12 cellular contexts compared by ENCODE assay signal in genomic region chr10:97490592-97490991, GRCh38. TPM values are rescaled to one million over a fixed set of nuclear protein-coding genes. Genes with fewer than 3 reads are reported as not detected.
DNase-seq lines count a peak whose midpoint lies in the region; ATAC-seq lines count a peak whose summit lies in the region.
"Had no signal": no experiment of that assay in that cellular context is flagged by ENCODE, and none has a peak within 500 bp of the region (broad histone marks: within the 10 kb centered on the region; RNA-seq: fewer than 3 reads in every experiment).

No MANE protein-coding gene starts in this region.

- no peak overlapping the region for H2BK15ac ChIP-seq in mesenchymal stem cell (ENCODE audit: low read depth, poor library complexity, severe bottlenecking)

- no peaks in the 10 kb centered on the region for H3K9me3 Mint-ChIP-seq in activated CD4-positive, alpha-beta T cell treated with anti-CD3 and anti-CD28 coated beads, Interleukin-2, amount 10 ng/mL, durations not matched to agents 24 days and 14 days
- H3K9me3 Mint-ChIP-seq: central memory CD8-positive, alpha-beta T cell had no signal

- H3K9ac ChIP-seq in mesenchymal stem cell (ENCODE audit: low read length), result peak overlapping the region; percentile 14

- no peak overlapping the region for H4K91ac ChIP-seq in mesenchymal stem cell (ENCODE audit: low read length)

- no peak overlapping the region for H2BK120ac ChIP-seq in mesenchymal stem cell (ENCODE audit: low read depth, low read length)

- H3K27ac ChIP-seq in caudate nucleus (ENCODE audit: low read depth, low read length) (peak overlapping the region; percentile 80), mesenchymal stem cell (ENCODE audit: low read length, poor library complexity, severe bottlenecking) (no peak overlapping the region)
- H3K27ac ChIP-seq: prostate gland had no signal

- H2AK5ac ChIP-seq in mesenchymal stem cell (ENCODE audit: low read length, severe bottlenecking), result no peak overlapping the region

- peak overlapping the region; percentile 12 for H3K27ac Mint-ChIP-seq in activated CD4-positive, alpha-beta T cell treated with anti-CD3 and anti-CD28 coated beads, Interleukin-2, amount 10 ng/mL, durations not matched to agents 24 days and 14 days

- H2BK5ac ChIP-seq in mesenchymal stem cell (ENCODE audit: low read depth, low read length, poor library complexity, severe bottlenecking), result no peak overlapping the region

- H3K18ac ChIP-seq in mesenchymal stem cell (ENCODE audit: low read depth in 1 of 2, low read length in 2 of 2), result no peak overlapping the region

- ATAC-seq in GM19351 (IDR thresholded peaks at IDR 0.05; ENCODE audit: unreplicated experiment), result no peak

- H2BK12ac ChIP-seq in mesenchymal stem cell (ENCODE audit: low read length in 2 of 2), result no peak overlapping the region

- peaks cover 32% of the 10 kb centered on the region for H3K36me3 Mint-ChIP-seq in activated CD4-positive, alpha-beta T cell treated with anti-CD3 and anti-CD28 coated beads, Interleukin-2, amount 10 ng/mL, durations not matched to agents 24 days and 14 days (ENCODE audit: low read depth)

- H3K4me1 Mint-ChIP-seq in activated CD4-positive, alpha-beta T cell treated with anti-CD3 and anti-CD28 coated beads, Interleukin-2, amount 10 ng/mL, durations not matched to agents 24 days and 14 days, result peaks cover 35% of the 10 kb centered on the region

- intact Hi-C loops in activated CD4-positive, alpha-beta T cell treated with anti-CD3 and anti-CD28 coated beads, Interleukin-2, amount 10 ng/mL, durations not matched to agents 24 days and 14 days (cut with micrococcal nuclease), result loop anchor here (10.0 kb wide), 1 partner anchor 656 kb away; the partner anchor contains the start of gene LCOR

- H2AFZ ChIP-seq in mesenchymal stem cell (ENCODE audit: low read depth, low read length), result no peak overlapping the region

- H3K27me3 Mint-ChIP-seq in activated CD4-positive, alpha-beta T cell treated with anti-CD3 and anti-CD28 coated beads, Interleukin-2, amount 10 ng/mL, durations not matched to agents 24 days and 14 days, result no peaks in the 10 kb centered on the region
- H3K27me3 Mint-ChIP-seq: central memory CD8-positive, alpha-beta T cell had no signal

- DNase-seq in activated CD4-positive, alpha-beta T cell treated with anti-CD3 and anti-CD28 coated beads, Interleukin-2, amount 10 ng/mL, durations not matched to agents 24 days and 14 days, result no peak
- DNase-seq in activated CD4-positive, alpha-beta T cell treated with anti-CD3 and anti-CD28 coated beads for 4 hours, result no peak
- peak in 44 of 61 donors; percentile 8 to 66 (median 40) for DNase-seq in caudate nucleus (lab: John Stamatoyannopoulos, UW)
- no peak for DNase-seq in mesenchymal stem cell
- peak; percentile 76 for DNase-seq in superior temporal gyrus (ENCODE audit: extremely low spot score)
- no peak for DNase-seq in HuH-7.5 (ENCODE audit: low spot score)
- no peak for DNase-seq in SKM-1 treated with dmso at 0.1 percent for 144 hours (lab: John Stamatoyannopoulos, UW; ENCODE audit: unreplicated experiment)
- DNase-seq: GDM1, NCI-H187 had no signal

- H3K79me1 ChIP-seq in mesenchymal stem cell (replicated peaks; ENCODE audit: low read length, poor library complexity, severe bottlenecking), result no peaks in the 10 kb centered on the region

- H3K4ac ChIP-seq in mesenchymal stem cell (ENCODE audit: low read depth in 1 of 2, low read length in 2 of 2), result no peak overlapping the region

- no peak overlapping the region for H3K4me2 ChIP-seq in mesenchymal stem cell (ENCODE audit: low read length, poor library complexity, severe bottlenecking)

- peaks cover 17% of the 10 kb centered on the region for H3K4me1 ChIP-seq in mesenchymal stem cell (ENCODE audit: control insufficient read depth, insufficient read depth, low read depth, low read length)

- peaks cover 5 to 10% of the 10 kb centered on the region in 2 experiments for H3K36me3 ChIP-seq in mesenchymal stem cell (ENCODE audit: control insufficient read depth in 1 of 2, insufficient read depth in 2 of 2, low read depth in 1 of 2, low read length in 2 of 2)
- H3K36me3 ChIP-seq: prostate gland had no signal

- no peak overlapping the region for H4K8ac ChIP-seq in mesenchymal stem cell (ENCODE audit: low read length)

- H3K9me3 ChIP-seq in mesenchymal stem cell (ENCODE audit: control insufficient read depth, low read length), result no peaks in the 10 kb centered on the region
- H3K9me3 ChIP-seq: prostate gland had no signal

- no peak overlapping the region for H3K4me3 ChIP-seq in mesenchymal stem cell (ENCODE audit: insufficient read depth in 1 of 2, low read depth in 1 of 2, low read length in 2 of 2)
- H3K4me3 ChIP-seq: prostate gland had no signal

- H3K23ac ChIP-seq in mesenchymal stem cell (ENCODE audit: low read length in 2 of 2), result no peak overlapping the region

- no peak overlapping the region for H3K4me3 Mint-ChIP-seq in activated CD4-positive, alpha-beta T cell treated with anti-CD3 and anti-CD28 coated beads, Interleukin-2, amount 10 ng/mL, durations not matched to agents 24 days and 14 days
- H3K4me3 Mint-ChIP-seq: central memory CD8-positive, alpha-beta T cell had no signal

- no peaks in the 10 kb centered on the region for H3K27me3 ChIP-seq in mesenchymal stem cell (ENCODE audit: control insufficient read depth in 1 of 2, insufficient read depth in 1 of 2, low read length in 2 of 2)

- H3K14ac ChIP-seq in mesenchymal stem cell (ENCODE audit: low read length in 2 of 2), result no peak overlapping the region

- WGBS in mesenchymal stem cell, result 88% methylated on average over 2 of the region's 2 CpGs

RNA-seq across cellular contexts. Expression of gene MMS19, which starts 7.6 kb away (rescaled TPM):
- 100 and 103 TPM in 2 replicates for total RNA-seq in activated CD4-positive, alpha-beta T cell treated with anti-CD3 and anti-CD28 coated beads, Interleukin-2, amount 10 ng/mL, durations not matched to agents 24 days and 14 days
- 64.0 TPM for polyA plus RNA-seq in mesenchymal stem cell (2013, experiment 1 of 2)
- 64.3 TPM for polyA plus RNA-seq in mesenchymal stem cell (2013, experiment 2 of 2)

RNA-seq across cellular contexts. Expression of gene UBTD1, which starts 8.1 kb away (rescaled TPM):
- 1.8 and 2.1 TPM in 2 replicates for total RNA-seq in activated CD4-positive, alpha-beta T cell treated with anti-CD3 and anti-CD28 coated beads, Interleukin-2, amount 10 ng/mL, durations not matched to agents 24 days and 14 days
- 29.3 TPM for polyA plus RNA-seq in mesenchymal stem cell (2013, experiment 1 of 2)
- polyA plus RNA-seq in mesenchymal stem cell (2013, experiment 2 of 2), result 29.9 TPM

RNA-seq across cellular contexts. Expression of gene ZDHHC16, which starts 44.6 kb away (rescaled TPM):
- 42.9 and 43.1 TPM in 2 replicates for total RNA-seq in activated CD4-positive, alpha-beta T cell treated with anti-CD3 and anti-CD28 coated beads, Interleukin-2, amount 10 ng/mL, durations not matched to agents 24 days and 14 days
- polyA plus RNA-seq in mesenchymal stem cell (2013, experiment 1 of 2), result 38.8 TPM
- 39.7 TPM for polyA plus RNA-seq in mesenchymal stem cell (2013, experiment 2 of 2)

RNA-seq across cellular contexts. Expression of gene EXOSC1, which starts 44.8 kb away (rescaled TPM):
- total RNA-seq in activated CD4-positive, alpha-beta T cell treated with anti-CD3 and anti-CD28 coated beads, Interleukin-2, amount 10 ng/mL, durations not matched to agents 24 days and 14 days, result 57.9 and 59.8 TPM in 2 replicates
- 60.5 TPM for polyA plus RNA-seq in mesenchymal stem cell (2013, experiment 1 of 2)
- 56.7 TPM for polyA plus RNA-seq in mesenchymal stem cell (2013, experiment 2 of 2)

Comparison
In these comparisons a context has a peak if more than half of its experiments do, and no peak if none do; other contexts are left out.
1. DNase-seq: peak in caudate nucleus (44 of 61) and superior temporal gyrus (single experiment); none in activated CD4-positive, alpha-beta T cell treated with anti-CD3 and anti-CD28 coated beads, Interleukin-2, amount 10 ng/mL, durations not matched to agents 24 days and 14 days (single experiment), activated CD4-positive, alpha-beta T cell treated with anti-CD3 and anti-CD28 coated beads for 4 hours (0 of 2), mesenchymal stem cell (single experiment), HuH-7.5 (single experiment) and SKM-1 treated with dmso at 0.1 percent for 144 hours (single experiment).